In genomic region chr17:77312061-77312684, GRCh38 we compare ENCODE assay signal across 28 cellular contexts.
DNase-seq lines count a peak whose midpoint lies in the region; ATAC-seq, FAIRE-seq and TF ChIP-seq lines count a peak whose summit lies in the region.
"Had no signal": no experiment of that assay in that cellular context is flagged by ENCODE, and none has a peak within 500 bp of the region (broad histone marks: within the 10 kb centered on the region; RNA-seq: fewer than 3 reads in every experiment).

No MANE protein-coding gene starts in this region.

- H3K4me1 ChIP-seq in K562 (replicated peaks in 1 of 2; ENCODE audit: control insufficient read depth in 2 of 2, insufficient read depth in 2 of 2, low read length in 2 of 2), result peaks cover 0 to 25% of the 10 kb centered on the region in 2 experiments; a peak in 2 of 5 replicates
- peaks cover 17 to 53% (median 35%) of the 10 kb centered on the region in 4 donors for H3K4me1 ChIP-seq in transverse colon
- H3K4me1 ChIP-seq: foreskin keratinocyte had no signal

- no peak overlapping the region for H3K4me2 ChIP-seq in K562 (ENCODE audit: insufficient read depth, low read length)

- TF ChIP-seq POLR2A in K562 (conservative IDR thresholded peaks at IDR 0.05) (no peak), transverse colon (IDR thresholded peaks at IDR 0.05) (no peak)

- H3K36me3 ChIP-seq in K562 (ENCODE audit: control insufficient read depth, insufficient read depth, low read length), result no peaks in the 10 kb centered on the region
- no peaks in the 10 kb centered on the region for H3K36me3 ChIP-seq in transverse colon
- H3K36me3 ChIP-seq: heart right ventricle, upper lobe of right lung had no signal

- H3K27ac Mint-ChIP-seq in memory B cell, result peak overlapping the region; percentile 59
- peak overlapping the region in 1 of 2 donors; percentile 8 for H3K27ac Mint-ChIP-seq in T-cell
- H3K27ac Mint-ChIP-seq: activated CD4-positive, alpha-beta memory T cell treated with anti-CD3 and anti-CD28 coated beads for 36 hours; activated naive CD8-positive, alpha-beta T cell; activated T-helper 2 cell treated with anti-CD3 and anti-CD28 coated beads, Interferon-gamma antibody, Interleukin-2, Interleukin-4, amounts not matched to agents 10 μg/mL and 5 μg/mL and 100 μg/mL, durations not matched to agents 14 hours and 24 hours and 36 hours had no signal

- H3K9ac ChIP-seq in K562 (ENCODE audit: insufficient read depth in 1 of 2, low read depth in 2 of 2, low read length in 2 of 2), result 0 out of 4 replicates have a peak overlapping the region, but pooled peaks of 1 of the 2 experiments have one; percentile 9

- H3K9me1 ChIP-seq in K562 (ENCODE audit: control insufficient read depth, insufficient read depth, low read length), result peaks cover 2% of the 10 kb centered on the region

- H3K27ac ChIP-seq in K562 (ENCODE audit: extremely low read depth, low read depth, low read length), result no peak overlapping the region
- H3K27ac ChIP-seq in transverse colon, result peak overlapping the region in 3 of 4 donors; percentile 33 to 87 (median 37)
- H3K27ac ChIP-seq: foreskin keratinocyte, HL-60, psoas muscle, upper lobe of right lung had no signal

- no peak overlapping the region for H2AFZ ChIP-seq in K562 (ENCODE audit: low read depth, low read length)

- no peak for TF ChIP-seq RAD21 in K562 (CRISPR knock-in tag; conservative IDR thresholded peaks at IDR 0.05 in 1 of 2, IDR thresholded peaks at IDR 0.05 in 1 of 2)

- TF ChIP-seq CTCF in K562 (IDR thresholded peaks at IDR 0.05 in 2 of 3, conservative IDR thresholded peaks at IDR 0.05 in 1 of 3; ENCODE audit: insufficient read depth in 2 of 3, low read depth in 1 of 3, low read length in 3 of 3) (no peak), transverse colon (IDR thresholded peaks at IDR 0.05) (no peak)

- POLR2A ChIA-PET in K562 (lab: Yijun Ruan, JAX) (interaction anchor here (0.7 to 3.1 kb wide), 2 partner anchors 11 to 463 kb away, joined by 3 to 22 read pairs; no protein-coding TSS in a partner anchor), T-cell (lab: Charles Lee) (no interaction called here)

- FAIRE-seq in K562 (lab: Jason Lieb, UNC) (peak; percentile 15), urothelium cell line (lab: Jason Lieb, UNC) (no peak)
- FAIRE-seq: GM12878 had no signal

- H4K20me1 ChIP-seq in K562 (replicated peaks; ENCODE audit: control insufficient read depth, insufficient read depth, low read length), result peaks cover 7% of the 10 kb centered on the region; the same call in 1 of the 2 replicates

- no peaks in the 10 kb centered on the region for H3K9me3 ChIP-seq in K562 (replicated peaks; ENCODE audit: control insufficient read depth, insufficient read depth, low read depth, low read length)
- H3K9me3 ChIP-seq in transverse colon, result no peaks in the 10 kb centered on the region
- H3K9me3 ChIP-seq: heart right ventricle, psoas muscle, upper lobe of right lung had no signal

- no TSS peak for BruUV-seq in K562 (replicated peaks; lab: Mats Ljungman, UMichigan)

- no peaks in the 10 kb centered on the region for H3K79me2 ChIP-seq in K562 (ENCODE audit: control insufficient read depth, insufficient read depth, low read length)

- intact Hi-C loops in Right ventricle myocardium superior (cut with DNase I), result no loop called here
- intact Hi-C loops in cardiac septum (cut with DNase I), result no loop called here
- intact Hi-C loops in K562 (cut with micrococcal nuclease), result no loop called here
- intact Hi-C loops in transverse colon (cut with DNase I; ENCODE audit: low total_unique reads), result no loop called here

- in situ Hi-C loops in K562 (cut with MboI) (no loop called here), transverse colon (cut with MboI; ENCODE audit: low pct_ligation_motif_present in 1 of 4, low pct_unique_long_range_greater_than_20kb in 1 of 4, low sequenced_read_pairs in 3 of 4) (no loop called here)

- peaks cover 0 to 36% of the 10 kb centered on the region in 2 experiments; a peak in 3 of 5 replicates for H3K27me3 ChIP-seq in K562 (ENCODE audit: control insufficient read depth in 2 of 2, insufficient read depth in 2 of 2, low read length in 2 of 2)
- H3K27me3 ChIP-seq in transverse colon, result no peaks in the 10 kb centered on the region
- H3K27me3 ChIP-seq: foreskin keratinocyte, heart right ventricle, upper lobe of right lung had no signal

- peaks cover 27% of the 10 kb centered on the region for H3K4me1 Mint-ChIP-seq in memory B cell
- peaks cover 0 to 8% (median 0%) of the 10 kb centered on the region in 3 donors for H3K4me1 Mint-ChIP-seq in T-cell

- DNase-seq in Right ventricle myocardium superior (peak; percentile 40), cardiac septum (ENCODE audit: low spot score) (no peak), K562 (ENCODE audit: extremely low read depth in 1 of 4, low spot score in 3 of 4) (no peak), memory B cell (ENCODE audit: low spot score in 2 of 2) (no peak), transverse colon (no peak), urothelium cell line (ENCODE audit: low spot score) (no peak), T-cell (no peak)
- DNase-seq: 8988T; activated CD4-positive, alpha-beta memory T cell treated with anti-CD3 and anti-CD28 coated beads for 36 hours; activated CD8-positive, alpha-beta memory T cell treated with anti-CD3 and anti-CD28 coated beads, Interleukin-2, amount 50 U/mL, for 48 hours; AML-193; effector memory CD4-positive, alpha-beta T cell; foreskin keratinocyte; HCEC 1CT; heart right ventricle; NCI-H1092; NCI-H2029 treated with DMSO at 0.1 percent for 48 hours; NCI-H226; T1000; upper lobe of right lung had no signal

- H3K4me3 Mint-ChIP-seq in memory B cell, result peak overlapping the region; percentile 60
- H3K4me3 Mint-ChIP-seq in T-cell, result no peak overlapping the region
- H3K4me3 Mint-ChIP-seq: activated CD4-positive, alpha-beta memory T cell treated with anti-CD3 and anti-CD28 coated beads for 36 hours; activated naive CD8-positive, alpha-beta T cell had no signal

- H3K36me3 Mint-ChIP-seq in memory B cell (no peaks in the 10 kb centered on the region), T-cell (no peaks in the 10 kb centered on the region)
- H3K36me3 Mint-ChIP-seq: activated CD4-positive, alpha-beta memory T cell treated with anti-CD3 and anti-CD28 coated beads for 36 hours; activated naive CD8-positive, alpha-beta T cell had no signal

- H3K4me3 ChIP-seq in K562 (no peak overlapping the region), transverse colon (no peak overlapping the region)
- H3K4me3 ChIP-seq: GM12878, heart right ventricle, psoas muscle, upper lobe of right lung had no signal

- H3K27me3 Mint-ChIP-seq in memory B cell (no peaks in the 10 kb centered on the region), T-cell (peaks cover 0 to 3% of the 10 kb centered on the region in 2 donors)
- H3K27me3 Mint-ChIP-seq: activated CD4-positive, alpha-beta memory T cell treated with anti-CD3 and anti-CD28 coated beads for 36 hours; activated naive CD8-positive, alpha-beta T cell had no signal

- WGBS in K562 (ENCODE audit: insufficient coverage, low coverage, missing lambda C conversion rate), result 22% methylated on average over 16 of the region's 18 CpGs
- WGBS in transverse colon (ENCODE audit: low coverage in 1 of 2), 2 donors, result 85 to 95% methylated on average over 4 to 18 of the region's 18 CpGs

- CTCF ChIA-PET in K562 (lab: Yijun Ruan, JAX; ENCODE audit: low intra/inter-chr PET ratio) (no interaction called here), T-cell (lab: Charles Lee) (interaction anchor here in 1 of 2 donors (0.6 kb wide), 1 partner anchor 494 kb away, joined by 3 read pairs; no protein-coding TSS in a partner anchor)

- ATAC-seq in Right ventricle myocardium superior (ENCODE audit: poor library complexity) (no peak), K562 (no peak), memory B cell (ENCODE audit: low read depth) (peak; percentile 12), GM21529 (IDR thresholded peaks at IDR 0.05; ENCODE audit: unreplicated experiment) (no peak), T-cell (replicated peaks in 1 of 4) (no peak)
- ATAC-seq: activated CD4-positive, CD25-positive, alpha-beta regulatory T cell treated with anti-CD3 and anti-CD28 coated beads, Interleukin-2, amount 50 U/mL, for 24 hours; esophagus mucosa; foreskin keratinocyte; GM12878; psoas muscle; upper lobe of right lung had no signal

- no peaks in the 10 kb centered on the region for H3K9me3 Mint-ChIP-seq in memory B cell
- H3K9me3 Mint-ChIP-seq in T-cell, result no peaks in the 10 kb centered on the region
- H3K9me3 Mint-ChIP-seq: activated CD4-positive, alpha-beta memory T cell treated with anti-CD3 and anti-CD28 coated beads for 36 hours; activated T-helper 2 cell treated with anti-CD3 and anti-CD28 coated beads, Interferon-gamma antibody, Interleukin-2, Interleukin-4, amounts not matched to agents 10 μg/mL and 5 μg/mL and 100 μg/mL, durations not matched to agents 14 hours and 24 hours and 36 hours had no signal

- no peak for TF ChIP-seq EP300 in K562 (IDR thresholded peaks at IDR 0.05; ENCODE audit: low read length)
- TF ChIP-seq EP300 in transverse colon (IDR thresholded peaks at IDR 0.05; ENCODE audit: low read depth), result no peak

TF ChIP-seq in K562, 482 proteins besides CTCF, POLR2A, EP300 and RAD21 (continues in another document):
- TF ChIP-seq, protein P1, sequence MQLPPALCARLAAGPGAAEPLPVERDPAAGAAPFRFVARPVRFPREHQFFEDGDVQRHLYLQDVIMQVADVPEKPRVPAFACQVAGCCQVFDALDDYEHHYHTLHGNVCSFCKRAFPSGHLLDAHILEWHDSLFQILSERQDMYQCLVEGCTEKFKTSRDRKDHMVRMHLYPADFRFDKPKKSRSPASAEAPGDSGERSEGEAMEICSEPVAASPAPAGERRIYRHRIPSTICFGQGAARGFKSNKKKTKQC (CRISPR knock-in tag; IDR thresholded peaks at IDR 0.05), result no peak
- TF ChIP-seq SMARCB1 (IDR thresholded peaks at IDR 0.05; ENCODE audit: insufficient read length, low read depth), result no peak
- TF ChIP-seq ZNF695 (CRISPR knock-in tag; IDR thresholded peaks at IDR 0.05), result no peak
- no peak for TF ChIP-seq ZNF24 (IDR thresholded peaks at IDR 0.05)
- no peak for TF ChIP-seq MXD1 (CRISPR knock-in tag; IDR thresholded peaks at IDR 0.05; ENCODE audit: borderline replicate concordance, poor library complexity, severe bottlenecking)
- TF ChIP-seq NFIX (CRISPR knock-in tag; IDR thresholded peaks at IDR 0.05; ENCODE audit: low read depth), result no peak
- TF ChIP-seq ARHGAP35 (IDR thresholded peaks at IDR 0.05; ENCODE audit: partially characterized antibody), result no peak
